ENCODE assay signal across 11 cellular contexts in the genomic region with DNA sequence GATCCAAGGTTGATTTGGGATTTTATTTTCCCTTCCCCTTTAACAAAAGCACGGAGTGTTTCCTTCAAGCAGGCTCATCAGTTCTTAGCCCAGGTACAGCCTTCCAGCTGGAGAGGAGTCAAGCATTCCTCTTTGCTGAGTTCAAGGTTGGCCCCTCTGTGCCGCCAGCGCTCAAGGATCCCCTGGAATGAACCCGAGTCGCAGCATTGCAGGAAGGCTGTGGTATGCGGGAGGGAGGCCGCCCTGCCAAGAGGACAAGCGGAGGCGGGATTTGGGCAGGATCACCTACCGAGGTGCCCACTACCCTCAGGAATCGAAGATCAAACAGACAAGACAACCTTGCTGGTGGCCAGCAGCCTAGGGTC. TPM values are rescaled to one million over a fixed set of nuclear protein-coding genes. Genes with fewer than 3 reads are reported as not detected.
DNase-seq lines count a peak whose midpoint lies in the region; ATAC-seq and TF ChIP-seq lines count a peak whose summit lies in the region.
"Had no signal": no experiment of that assay in that cellular context is flagged by ENCODE, and none has a peak within 500 bp of the region (broad histone marks: within the 10 kb centered on the region; RNA-seq: fewer than 3 reads in every experiment).

No MANE protein-coding gene starts in this region.

- H3K4me1 Mint-ChIP-seq in GM23338, result peaks cover 9% of the 10 kb centered on the region
- H3K4me1 Mint-ChIP-seq in activated CD4-positive, alpha-beta T cell treated with anti-CD3 and anti-CD28 coated beads, Interleukin-2, amount 10 ng/mL, durations not matched to agents 7 days and 5 days, result no peaks in the 10 kb centered on the region

- intact Hi-C loops in left lung (cut with DNase I), result no loop called here

- H3K4me3 ChIP-seq in GM23338, result no peak overlapping the region
- H3K4me3 ChIP-seq in cardiac fibroblast (replicated peaks in 1 of 2; ENCODE audit: low read depth in 2 of 2, low read length in 2 of 2), result no peak overlapping the region
- no peak overlapping the region for H3K4me3 ChIP-seq in left lung
- H3K4me3 ChIP-seq in subcutaneous abdominal adipose tissue (ENCODE audit: low read depth in 1 of 5, low read length in 5 of 5), result peak overlapping the region in 1 of 5 donors; percentile 29

- H3K79me2 ChIP-seq in GM23338 (replicated peaks; ENCODE audit: insufficient read depth), result no peaks in the 10 kb centered on the region

- POLR2A ChIA-PET in activated CD4-positive, alpha-beta T cell treated with anti-CD3 and anti-CD28 coated beads, Interleukin-2, amount 10 ng/mL, durations not matched to agents 7 days and 5 days (lab: Charles Lee), result no interaction called here

- peak; percentile 73 for ATAC-seq in GM23338
- peak; percentile 83 for ATAC-seq in left lung
- ATAC-seq in GM18873 (IDR thresholded peaks at IDR 0.05; ENCODE audit: low FRiP score, unreplicated experiment), result no peak
- no peak for ATAC-seq in GM21447 (IDR thresholded peaks at IDR 0.05; ENCODE audit: unreplicated experiment)
- ATAC-seq: stimulated activated memory B cell treated with anti-CD40 and anti-IgM and Interleukin-4, amounts not matched to agents 10 μg/mL and 1 μg/mL and 100 μg/mL, for 72 hours had no signal

- no peaks in the 10 kb centered on the region for H4K20me1 ChIP-seq in GM23338 (replicated peaks; ENCODE audit: insufficient read depth)

- no peak overlapping the region for H3K4me2 ChIP-seq in GM23338

- H3F3A ChIP-seq in GM23338 (replicated peaks; ENCODE audit: low read depth), result no peaks in the 10 kb centered on the region

- TF ChIP-seq CTCF in GM23338 (conservative IDR thresholded peaks at IDR 0.05; ENCODE audit: low read depth in 2 of 2), result no peak
- no peak for TF ChIP-seq CTCF in cardiac fibroblast (IDR thresholded peaks at IDR 0.05; ENCODE audit: low read depth, low read length)
- no peak for TF ChIP-seq CTCF in left lung (IDR thresholded peaks at IDR 0.05)

- H3K9me3 Mint-ChIP-seq in GM23338, result peaks cover 2% of the 10 kb centered on the region; the same call in 2 of the 3 replicates
- no peaks in the 10 kb centered on the region for H3K9me3 Mint-ChIP-seq in activated CD4-positive, alpha-beta T cell treated with anti-CD3 and anti-CD28 coated beads, Interleukin-2, amount 10 ng/mL, durations not matched to agents 7 days and 5 days

- H3K27ac ChIP-seq in GM23338 (ENCODE audit: low read depth) (no peak overlapping the region), left lung (peak overlapping the region; percentile 51 to 61), subcutaneous abdominal adipose tissue (ENCODE audit: low read depth, low read length) (peak overlapping the region; percentile 57)

- no peaks in the 10 kb centered on the region; the same call in 2 of the 3 replicates for H3K36me3 Mint-ChIP-seq in GM23338 (ENCODE audit: low read depth)
- no peaks in the 10 kb centered on the region for H3K36me3 Mint-ChIP-seq in activated CD4-positive, alpha-beta T cell treated with anti-CD3 and anti-CD28 coated beads, Interleukin-2, amount 10 ng/mL, durations not matched to agents 7 days and 5 days (ENCODE audit: low read depth)
- H3K36me3 Mint-ChIP-seq: stimulated activated memory B cell treated with anti-CD40 and anti-IgM and Interleukin-4, amounts not matched to agents 10 μg/mL and 1 μg/mL and 100 μg/mL, for 72 hours had no signal

- H3K9me2 ChIP-seq in GM23338 (ENCODE audit: insufficient read depth), result no peaks in the 10 kb centered on the region

- H3K9me3 ChIP-seq in left lung (peaks cover 0 to 3% of the 10 kb centered on the region in 2 donors), subcutaneous abdominal adipose tissue (ENCODE audit: control insufficient read depth in 5 of 5, low read length in 5 of 5) (peaks cover 0 to 7% (median 5%) of the 10 kb centered on the region in 5 donors)

- no peak overlapping the region for H3K9ac ChIP-seq in subcutaneous abdominal adipose tissue (ENCODE audit: low read length in 5 of 5)

- no peak overlapping the region for H3K27ac Mint-ChIP-seq in GM23338
- no peak overlapping the region for H3K27ac Mint-ChIP-seq in activated CD4-positive, alpha-beta T cell treated with anti-CD3 and anti-CD28 coated beads, Interleukin-2, amount 10 ng/mL, durations not matched to agents 7 days and 5 days
- H3K27ac Mint-ChIP-seq: stimulated activated memory B cell treated with anti-CD40 and anti-IgM and Interleukin-4, amounts not matched to agents 10 μg/mL and 1 μg/mL and 100 μg/mL, for 72 hours had no signal

- DNase-seq in GM23338 (ENCODE audit: low spot score) (peak; percentile 57), cardiac fibroblast (ENCODE audit: low read depth in 2 of 2) (peak; percentile 62 to 83), left lung (peak; percentile 67 to 86), SKM-1 treated with dmso at 0.1 percent for 144 hours (lab: John Stamatoyannopoulos, UW; ENCODE audit: unreplicated experiment) (no peak)
- DNase-seq in activated CD4-positive, alpha-beta T cell treated with anti-CD3 and anti-CD28 coated beads, Interleukin-2, amount 10 ng/mL, durations not matched to agents 7 days and 5 days, result no peak
- DNase-seq: Calu3, NCI-H1092 treated with DMSO at 0.1 percent for 48 hours had no signal

- CTCF ChIA-PET in activated CD4-positive, alpha-beta T cell treated with anti-CD3 and anti-CD28 coated beads, Interleukin-2, amount 10 ng/mL, durations not matched to agents 7 days and 5 days (lab: Charles Lee), result no interaction called here

- H3K4me3 Mint-ChIP-seq in GM23338, result no peak overlapping the region
- H3K4me3 Mint-ChIP-seq in activated CD4-positive, alpha-beta T cell treated with anti-CD3 and anti-CD28 coated beads, Interleukin-2, amount 10 ng/mL, durations not matched to agents 7 days and 5 days, result no peak overlapping the region
- H3K4me3 Mint-ChIP-seq: stimulated activated memory B cell treated with anti-CD40 and anti-IgM and Interleukin-4, amounts not matched to agents 10 μg/mL and 1 μg/mL and 100 μg/mL, for 72 hours had no signal

- no peaks in the 10 kb centered on the region for H3K36me3 ChIP-seq in GM23338 (ENCODE audit: insufficient read depth)
- no peaks in the 10 kb centered on the region for H3K36me3 ChIP-seq in left lung
- no peaks in the 10 kb centered on the region for H3K36me3 ChIP-seq in subcutaneous abdominal adipose tissue (ENCODE audit: control insufficient read depth in 5 of 5, insufficient read depth in 5 of 5, low read length in 5 of 5)

- H2AFZ ChIP-seq in GM23338, result peak overlapping the region; percentile 52

- H3K4me1 ChIP-seq in GM23338 (ENCODE audit: insufficient read depth) (no peaks in the 10 kb centered on the region), left lung (peaks cover 8 to 53% of the 10 kb centered on the region in 2 donors), subcutaneous abdominal adipose tissue (ENCODE audit: control insufficient read depth in 5 of 5, insufficient read depth in 5 of 5, low read length in 5 of 5) (peaks cover 12 to 46% (median 36%) of the 10 kb centered on the region in 5 donors)

- peaks cover 12% of the 10 kb centered on the region for H3K27me3 Mint-ChIP-seq in GM23338 (ENCODE audit: insufficient read depth, low read depth, poor library complexity)
- no peaks in the 10 kb centered on the region for H3K27me3 Mint-ChIP-seq in activated CD4-positive, alpha-beta T cell treated with anti-CD3 and anti-CD28 coated beads, Interleukin-2, amount 10 ng/mL, durations not matched to agents 7 days and 5 days

- H3K27me3 ChIP-seq in GM23338 (ENCODE audit: insufficient read depth) (no peaks in the 10 kb centered on the region), left lung (no peaks in the 10 kb centered on the region), subcutaneous abdominal adipose tissue (ENCODE audit: control insufficient read depth in 5 of 5, insufficient read depth in 4 of 5, low read length in 5 of 5) (no peaks in the 10 kb centered on the region)

TF ChIP-seq in GM23338, 12 proteins besides CTCF, POLR2A, EP300 and RAD21:
- TF ChIP-seq STAT1 (IDR thresholded peaks at IDR 0.05; ENCODE audit: unreplicated experiment) (no peak), CREB1 (CRISPR knock-in tag; IDR thresholded peaks at IDR 0.05; ENCODE audit: low read depth) (no peak), EZH2 (IDR thresholded peaks at IDR 0.05; ENCODE audit: low read depth, unreplicated experiment) (no peak)

RNA-seq across cellular contexts. Expression of a gene that starts 53.9 kb away (rescaled TPM):
- total RNA-seq in GM23338 (2014; rRNA removed; shearing (Covaris generic)), result 180 and 190 TPM in 2 replicates
- 69.6 and 76.5 TPM in 2 replicates for polyA plus RNA-seq in GM23338 (2016; fragmentation: Nextera tagmentation; extraction: Ambion mirVana)
- 100 to 1,000 TPM; 289 to 331 TPM for total RNA-seq in left lung
- total RNA-seq in activated CD4-positive, alpha-beta T cell treated with anti-CD3 and anti-CD28 coated beads, Interleukin-2, amount 10 ng/mL, durations not matched to agents 7 days and 5 days, result 100 to 1,000 TPM in 1 of 2 experiments, 10 to 100 TPM in 1; 96.4 to 102 TPM

Comparison
In these comparisons a context has a peak if more than half of its experiments do, and no peak if none do; other contexts are left out.
1. ATAC-seq: peak in GM23338 (single experiment) and left lung (single experiment); none in GM18873 (single experiment) and GM21447 (single experiment).
2. DNase-seq: peak in GM23338 (single experiment), cardiac fibroblast (2 of 2) and left lung (2 of 2); none in SKM-1 treated with dmso at 0.1 percent for 144 hours (single experiment) and activated CD4-positive, alpha-beta T cell treated with anti-CD3 and anti-CD28 coated beads, Interleukin-2, amount 10 ng/mL, durations not matched to agents 7 days and 5 days (single experiment).